10 cellular contexts compared by ENCODE assay signal in genomic region chr20:50518270-50518721, GRCh38. TPM values are rescaled to one million over a fixed set of nuclear protein-coding genes. Genes with fewer than 3 reads are reported as not detected.
DNase-seq lines count a peak whose midpoint lies in the region; ATAC-seq and TF ChIP-seq lines count a peak whose summit lies in the region.
"Had no signal": no experiment of that assay in that cellular context is flagged by ENCODE, and none has a peak within 500 bp of the region (broad histone marks: within the 10 kb centered on the region; RNA-seq: fewer than 3 reads in every experiment).

No MANE protein-coding gene starts in this region.

- DNase-seq in activated naive CD4-positive, alpha-beta T cell treated with anti-CD3 and anti-CD28 coated beads for 36 hours, result no peak
- DNase-seq in activated naive CD4-positive, alpha-beta T cell treated with anti-CD3 and anti-CD28 coated beads, Interleukin-2, amount 50 U/mL, for 16 hours, result no peak
- DNase-seq in immature natural killer cell (no peak), upper lobe of right lung (no peak), NCI-H187 treated with DMSO at 0.1 percent for 48 hours (lab: John Stamatoyannopoulos, UW) (no peak), NCI-H2227 treated with DMSO at 0.1 percent for 48 hours (lab: John Stamatoyannopoulos, UW) (no peak), NK-92 (lab: John Stamatoyannopoulos, UW; ENCODE audit: unreplicated experiment) (no peak)
- DNase-seq: C1 segment of cervical spinal cord, endodermal cell had no signal

- CTCF ChIA-PET in activated naive CD4-positive, alpha-beta T cell treated with anti-CD3 and anti-CD28 coated beads for 36 hours (lab: Charles Lee), result interaction anchor here (1.2 to 2.8 kb wide), 4 partner anchors 35 to 70 kb away, joined by 3 to 12 read pairs (median 7); no protein-coding TSS in a partner anchor

- H3K36me3 ChIP-seq in upper lobe of right lung, result no peaks in the 10 kb centered on the region

- intact Hi-C loops in activated naive CD4-positive, alpha-beta T cell treated with anti-CD3 and anti-CD28 coated beads for 36 hours (cut with micrococcal nuclease), result loop anchor here (2.0 kb wide), 1 partner anchor 35 kb away; no protein-coding TSS in a partner anchor
- intact Hi-C loops in upper lobe of right lung (cut with DNase I), result no loop called here

- TF ChIP-seq CTCF in upper lobe of right lung (IDR thresholded peaks at IDR 0.05), result no peak

- no peaks in the 10 kb centered on the region for H3K27me3 ChIP-seq in upper lobe of right lung

- peaks cover 75% of the 10 kb centered on the region for H3K4me1 ChIP-seq in upper lobe of right lung

- peak overlapping the region; percentile 55 for H3K27ac ChIP-seq in upper lobe of right lung

- H3K27me3 Mint-ChIP-seq in activated naive CD4-positive, alpha-beta T cell treated with anti-CD3 and anti-CD28 coated beads for 36 hours (ENCODE audit: low read depth), result no peaks in the 10 kb centered on the region
- H3K27me3 Mint-ChIP-seq in activated T-helper 17 cell treated with anti-CD3 and anti-CD28 coated beads, Interleukin-2, amount 50 U/mL, for 72 hours, result no peaks in the 10 kb centered on the region
- H3K27me3 Mint-ChIP-seq in immature natural killer cell (ENCODE audit: low read depth in 3 of 3), result peaks cover 0 to 4% (median 0%) of the 10 kb centered on the region in 3 donors

- H3K36me3 Mint-ChIP-seq in activated naive CD4-positive, alpha-beta T cell treated with anti-CD3 and anti-CD28 coated beads for 36 hours (ENCODE audit: low read depth), result peaks cover 49% of the 10 kb centered on the region
- H3K36me3 Mint-ChIP-seq in activated T-helper 17 cell treated with anti-CD3 and anti-CD28 coated beads, Interleukin-2, amount 50 U/mL, for 72 hours (ENCODE audit: low read depth), result peaks cover 97% of the 10 kb centered on the region
- H3K36me3 Mint-ChIP-seq in immature natural killer cell, result no peaks in the 10 kb centered on the region

- ATAC-seq in activated T-helper 17 cell treated with anti-CD3 and anti-CD28 coated beads, Interleukin-2, amount 50 U/mL, for 72 hours (replicated peaks), result peak; percentile 38
- ATAC-seq in upper lobe of right lung, result no peak

- peak overlapping the region; percentile 73 for H3K4me3 Mint-ChIP-seq in activated naive CD4-positive, alpha-beta T cell treated with anti-CD3 and anti-CD28 coated beads for 36 hours
- H3K4me3 Mint-ChIP-seq in activated T-helper 17 cell treated with anti-CD3 and anti-CD28 coated beads, Interleukin-2, amount 50 U/mL, for 72 hours, result peak overlapping the region; percentile 97
- H3K4me3 Mint-ChIP-seq in immature natural killer cell, result peak overlapping the region; percentile 74 to 90 (median 84)
- H3K4me3 Mint-ChIP-seq: endodermal cell had no signal

- peak overlapping the region; percentile 97 for H3K27ac Mint-ChIP-seq in activated naive CD4-positive, alpha-beta T cell treated with anti-CD3 and anti-CD28 coated beads for 36 hours
- peak overlapping the region; percentile 100 for H3K27ac Mint-ChIP-seq in activated T-helper 17 cell treated with anti-CD3 and anti-CD28 coated beads, Interleukin-2, amount 50 U/mL, for 72 hours
- peak overlapping the region; percentile 81 to 95 (median 90) for H3K27ac Mint-ChIP-seq in immature natural killer cell
- H3K27ac Mint-ChIP-seq: endodermal cell had no signal

- H3K9me3 ChIP-seq in upper lobe of right lung, result no peaks in the 10 kb centered on the region

- H3K4me3 ChIP-seq in upper lobe of right lung, result peak overlapping the region; percentile 14

- H3K9me3 Mint-ChIP-seq in activated naive CD4-positive, alpha-beta T cell treated with anti-CD3 and anti-CD28 coated beads for 36 hours, result no peaks in the 10 kb centered on the region
- H3K9me3 Mint-ChIP-seq in activated T-helper 17 cell treated with anti-CD3 and anti-CD28 coated beads, Interleukin-2, amount 50 U/mL, for 72 hours, result no peaks in the 10 kb centered on the region
- no peaks in the 10 kb centered on the region for H3K9me3 Mint-ChIP-seq in immature natural killer cell
- H3K9me3 Mint-ChIP-seq: endodermal cell had no signal

- H3K4me1 Mint-ChIP-seq in activated naive CD4-positive, alpha-beta T cell treated with anti-CD3 and anti-CD28 coated beads for 36 hours (ENCODE audit: low read depth), result peaks cover 92% of the 10 kb centered on the region
- peaks cover 66% of the 10 kb centered on the region for H3K4me1 Mint-ChIP-seq in activated T-helper 17 cell treated with anti-CD3 and anti-CD28 coated beads, Interleukin-2, amount 50 U/mL, for 72 hours
- H3K4me1 Mint-ChIP-seq in immature natural killer cell, result peaks cover 97 to 100% of the 10 kb centered on the region in 2 donors

RNA-seq across cellular contexts. Expression of gene PTPN1, which starts 8.1 kb away (rescaled TPM):
- 100 to 1,000 TPM; 111 to 119 TPM for total RNA-seq in activated naive CD4-positive, alpha-beta T cell treated with anti-CD3 and anti-CD28 coated beads for 36 hours
- total RNA-seq in activated T-helper 17 cell treated with anti-CD3 and anti-CD28 coated beads, Interleukin-2, amount 50 U/mL, for 72 hours, result 10 to 100 TPM; 68.3 to 77.1 TPM
- polyA plus RNA-seq in immature natural killer cell, result 10 to 100 TPM; 18.4 to 38.3 (median 19.4) TPM
- total RNA-seq in upper lobe of right lung, result 101 TPM
